ENCODE assay signal across 16 cellular contexts in the genomic region with DNA sequence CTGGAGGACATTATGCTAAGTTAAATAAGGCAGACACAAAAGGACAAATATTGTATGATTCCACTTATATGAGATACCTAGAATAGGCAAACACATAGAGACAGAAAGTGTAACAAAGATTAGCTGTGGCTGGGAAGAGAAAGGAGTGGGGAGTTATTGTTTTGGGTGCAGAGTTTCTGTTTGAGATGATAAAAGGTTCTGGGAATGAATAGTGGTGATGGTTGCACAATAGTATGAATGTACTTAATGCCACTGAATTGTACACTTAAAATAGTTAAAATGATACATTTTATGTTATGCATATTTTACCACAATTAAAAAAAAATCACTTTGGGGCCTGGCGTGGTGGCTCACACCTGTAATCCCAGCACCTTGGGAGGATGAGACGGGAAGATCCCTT. TPM values are rescaled to one million over a fixed set of nuclear protein-coding genes. Genes with fewer than 3 reads are reported as not detected.
DNase-seq lines count a peak whose midpoint lies in the region; ATAC-seq, FAIRE-seq and TF ChIP-seq lines count a peak whose summit lies in the region.
"Had no signal": no experiment of that assay in that cellular context is flagged by ENCODE, and none has a peak within 500 bp of the region (broad histone marks: within the 10 kb centered on the region; RNA-seq: fewer than 3 reads in every experiment).

No MANE protein-coding gene starts in this region.

- H3K27ac Mint-ChIP-seq in activated T-cell treated with anti-CD3 and anti-CD28 coated beads, Interleukin-2, amount 50 U/mL, for 72 hours, result no peak overlapping the region
- H3K27ac Mint-ChIP-seq in activated T-cell treated with anti-CD3 and anti-CD28 coated beads, Interleukin-2, amount 50 U/mL, for 24 hours, result no peak overlapping the region
- H3K27ac Mint-ChIP-seq: HFFc6 had no signal

- CTCF ChIA-PET in HEK293 (lab: Yijun Ruan, JAX), result no interaction called here

- H3K36me3 Mint-ChIP-seq in activated T-cell treated with anti-CD3 and anti-CD28 coated beads, Interleukin-2, amount 50 U/mL, for 72 hours (ENCODE audit: insufficient read depth in 2 of 2), result no peaks in the 10 kb centered on the region
- no peaks in the 10 kb centered on the region for H3K36me3 Mint-ChIP-seq in activated T-cell treated with anti-CD3 and anti-CD28 coated beads, Interleukin-2, amount 50 U/mL, for 24 hours (ENCODE audit: low read depth)
- H3K36me3 Mint-ChIP-seq: CD4-positive, CD25-positive, alpha-beta regulatory T cell had no signal

- no peak overlapping the region for H3K4me3 ChIP-seq in HEK293 (ENCODE audit: low read depth, low read length)
- H3K4me3 ChIP-seq in upper lobe of right lung, result no peak overlapping the region
- H3K4me3 ChIP-seq: BLaER1 treated with 17β-estradiol and CSF1 and Interleukin-3, amounts not matched to agents 10 nM and 100 nM; HAP-1 had no signal

- H3K36me3 ChIP-seq in HEK293 (ENCODE audit: control insufficient read depth in 2 of 2, insufficient read depth in 1 of 2, low read length in 2 of 2) (no peaks in the 10 kb centered on the region), upper lobe of right lung (no peaks in the 10 kb centered on the region)
- H3K36me3 ChIP-seq: BLaER1 treated with 17β-estradiol and CSF1 and Interleukin-3, amounts not matched to agents 10 nM and 100 nM; HAP-1 had no signal

- no peak overlapping the region for H3K27ac ChIP-seq in HEK293 (ENCODE audit: extremely low read depth, low read depth, low read length)
- H3K27ac ChIP-seq in upper lobe of right lung, result no peak overlapping the region
- H3K27ac ChIP-seq: BLaER1 treated with 17β-estradiol and CSF1 and Interleukin-3, amounts not matched to agents 10 nM and 100 nM had no signal

- no peaks in the 10 kb centered on the region for H3K27me3 ChIP-seq in upper lobe of right lung
- H3K27me3 ChIP-seq: BLaER1 treated with 17β-estradiol and CSF1 and Interleukin-3, amounts not matched to agents 10 nM and 100 nM had no signal

- no peak overlapping the region for H3K4me3 Mint-ChIP-seq in activated T-cell treated with anti-CD3 and anti-CD28 coated beads, Interleukin-2, amount 50 U/mL, for 72 hours
- no peak overlapping the region for H3K4me3 Mint-ChIP-seq in activated T-cell treated with anti-CD3 and anti-CD28 coated beads, Interleukin-2, amount 50 U/mL, for 24 hours
- H3K4me3 Mint-ChIP-seq: CD4-positive, CD25-positive, alpha-beta regulatory T cell; HFFc6 had no signal

- peaks cover 6% of the 10 kb centered on the region for H3K4me1 ChIP-seq in HEK293 (ENCODE audit: control insufficient read depth, insufficient read depth, low read length)
- H3K4me1 ChIP-seq in upper lobe of right lung, result no peaks in the 10 kb centered on the region
- H3K4me1 ChIP-seq: HAP-1 had no signal

- H3K4me1 Mint-ChIP-seq in activated T-cell treated with anti-CD3 and anti-CD28 coated beads, Interleukin-2, amount 50 U/mL, for 72 hours (ENCODE audit: low read depth), result peaks cover 6% of the 10 kb centered on the region
- peaks cover 5% of the 10 kb centered on the region for H3K4me1 Mint-ChIP-seq in activated T-cell treated with anti-CD3 and anti-CD28 coated beads, Interleukin-2, amount 50 U/mL, for 24 hours (ENCODE audit: low read depth)
- H3K4me1 Mint-ChIP-seq: CD4-positive, CD25-positive, alpha-beta regulatory T cell had no signal

- POLR2A ChIA-PET in HEK293 (lab: Yijun Ruan, JAX), result no interaction called here

- intact Hi-C loops in upper lobe of right lung (cut with DNase I), result no loop called here

- H3K9me3 Mint-ChIP-seq in activated T-cell treated with anti-CD3 and anti-CD28 coated beads, Interleukin-2, amount 50 U/mL, for 72 hours, result no peaks in the 10 kb centered on the region
- no peaks in the 10 kb centered on the region for H3K9me3 Mint-ChIP-seq in activated T-cell treated with anti-CD3 and anti-CD28 coated beads, Interleukin-2, amount 50 U/mL, for 24 hours
- H3K9me3 Mint-ChIP-seq: CD4-positive, CD25-positive, alpha-beta regulatory T cell; HFFc6 had no signal

- ATAC-seq in activated T-cell treated with anti-CD3 and anti-CD28 coated beads, Interleukin-2, amount 50 U/mL, for 72 hours (replicated peaks in 1 of 2), result peak; percentile 22 to 71
- ATAC-seq in upper lobe of right lung, result no peak

- no peak for DNase-seq in activated T-cell treated with anti-CD3 and anti-CD28 coated beads, Interleukin-2, amount 50 U/mL, for 72 hours
- no peak for DNase-seq in activated T-cell treated with anti-CD3 and anti-CD28 coated beads, Interleukin-2, amount 50 U/mL, for 24 hours
- DNase-seq in amniotic epithelial cell (ENCODE audit: low read depth) (peak; percentile 2), upper lobe of right lung (no peak), ureter (ENCODE audit: low spot score) (no peak), DMS153 (lab: John Stamatoyannopoulos, UW) (no peak)
- DNase-seq: ACHN; CD4-positive, CD25-positive, alpha-beta regulatory T cell; HFFc6 had no signal

- no peaks in the 10 kb centered on the region for H3K9me3 ChIP-seq in HEK293 (ENCODE audit: control insufficient read depth, insufficient read depth, low read depth, low read length)
- H3K9me3 ChIP-seq in upper lobe of right lung, result no peaks in the 10 kb centered on the region
- H3K9me3 ChIP-seq: HAP-1 had no signal

- TF ChIP-seq CTCF in HEK293 (tag by site-specific recombination; IDR thresholded peaks at IDR 0.05) (no peak), upper lobe of right lung (IDR thresholded peaks at IDR 0.05) (no peak)

- peak; percentile 45 for FAIRE-seq in islet of Langerhans (lab: Jason Lieb, UNC)
- FAIRE-seq: GM12891, H1, HTR-8/SVneo had no signal

- H3K27me3 Mint-ChIP-seq in activated T-cell treated with anti-CD3 and anti-CD28 coated beads, Interleukin-2, amount 50 U/mL, for 72 hours (ENCODE audit: low read depth), result no peaks in the 10 kb centered on the region
- no peaks in the 10 kb centered on the region for H3K27me3 Mint-ChIP-seq in activated T-cell treated with anti-CD3 and anti-CD28 coated beads, Interleukin-2, amount 50 U/mL, for 24 hours

TF ChIP-seq in HEK293, 187 proteins besides CTCF, POLR2A, EP300 and RAD21:
- no peak for TF ChIP-seq BCL11B (tag by site-specific recombination; IDR thresholded peaks at IDR 0.05; ENCODE audit: low read depth)
- peak; percentile 97 for TF ChIP-seq ZNF2 (tag by site-specific recombination; IDR thresholded peaks at IDR 0.05)

RNA-seq across cellular contexts. Expression of gene ERO1B, which starts 21.2 kb away (rescaled TPM):
- total RNA-seq in activated T-cell treated with anti-CD3 and anti-CD28 coated beads, Interleukin-2, amount 50 U/mL, for 72 hours, result 1 to 10 TPM; 2.2 to 5.9 TPM
- total RNA-seq in upper lobe of right lung, result 7.8 TPM
- total RNA-seq in ureter, result 11.8 TPM
